ENCODE assay signal across 1 cellular context in genomic region chr1:225914391-225914790, GRCh38.
TF ChIP-seq lines count a peak whose summit lies in the region.

No MANE protein-coding gene starts in this region.

TF ChIP-seq in SK-N-SH treated with all-trans-retinoic acid at 6 μM for 48 hours, 23 proteins besides CTCF, POLR2A, EP300 and RAD21 (continued from another document):
- TF ChIP-seq CREB5 (CRISPR knock-in tag; IDR thresholded peaks at IDR 0.05; ENCODE audit: low read depth) (no peak), ARNTL (CRISPR knock-in tag; IDR thresholded peaks at IDR 0.05; ENCODE audit: borderline replicate concordance, low read depth) (no peak), ZNF8 (CRISPR knock-in tag; IDR thresholded peaks at IDR 0.05) (no peak), ZNF565 (CRISPR knock-in tag; conservative IDR thresholded peaks at IDR 0.05; ENCODE audit: low read depth) (no peak), ZNF70 (CRISPR knock-in tag; IDR thresholded peaks at IDR 0.05) (no peak), CSDC2 (CRISPR knock-in tag; IDR thresholded peaks at IDR 0.05) (no peak), ISL1 (CRISPR knock-in tag; IDR thresholded peaks at IDR 0.05) (no peak), TCF4 (CRISPR knock-in tag; IDR thresholded peaks at IDR 0.05; ENCODE audit: borderline replicate concordance) (no peak), RARB (CRISPR knock-in tag; IDR thresholded peaks at IDR 0.05) (no peak), POU6F1 (CRISPR knock-in tag; IDR thresholded peaks at IDR 0.05; ENCODE audit: borderline replicate concordance, low read depth) (no peak), ZC3H10 (CRISPR knock-in tag; IDR thresholded peaks at IDR 0.05) (no peak), ESRRG (CRISPR knock-in tag; IDR thresholded peaks at IDR 0.05) (no peak), OSR1 (CRISPR knock-in tag; IDR thresholded peaks at IDR 0.05) (no peak), PPARA (CRISPR knock-in tag; IDR thresholded peaks at IDR 0.05; ENCODE audit: borderline replicate concordance) (no peak)
- TF ChIP-seq, protein P1, sequence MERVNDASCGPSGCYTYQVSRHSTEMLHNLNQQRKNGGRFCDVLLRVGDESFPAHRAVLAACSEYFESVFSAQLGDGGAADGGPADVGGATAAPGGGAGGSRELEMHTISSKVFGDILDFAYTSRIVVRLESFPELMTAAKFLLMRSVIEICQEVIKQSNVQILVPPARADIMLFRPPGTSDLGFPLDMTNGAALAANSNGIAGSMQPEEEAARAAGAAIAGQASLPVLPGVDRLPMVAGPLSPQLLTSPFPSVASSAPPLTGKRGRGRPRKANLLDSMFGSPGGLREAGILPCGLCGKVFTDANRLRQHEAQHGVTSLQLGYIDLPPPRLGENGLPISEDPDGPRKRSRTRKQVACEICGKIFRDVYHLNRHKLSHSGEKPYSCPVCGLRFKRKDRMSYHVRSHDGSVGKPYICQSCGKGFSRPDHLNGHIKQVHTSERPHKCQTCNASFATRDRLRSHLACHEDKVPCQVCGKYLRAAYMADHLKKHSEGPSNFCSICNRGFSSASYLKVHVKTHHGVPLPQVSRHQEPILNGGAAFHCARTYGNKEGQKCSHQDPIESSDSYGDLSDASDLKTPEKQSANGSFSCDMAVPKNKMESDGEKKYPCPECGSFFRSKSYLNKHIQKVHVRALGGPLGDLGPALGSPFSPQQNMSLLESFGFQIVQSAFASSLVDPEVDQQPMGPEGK (CRISPR knock-in tag; IDR thresholded peaks at IDR 0.05; ENCODE audit: borderline replicate concordance): no peak
- TF ChIP-seq, protein P2, sequence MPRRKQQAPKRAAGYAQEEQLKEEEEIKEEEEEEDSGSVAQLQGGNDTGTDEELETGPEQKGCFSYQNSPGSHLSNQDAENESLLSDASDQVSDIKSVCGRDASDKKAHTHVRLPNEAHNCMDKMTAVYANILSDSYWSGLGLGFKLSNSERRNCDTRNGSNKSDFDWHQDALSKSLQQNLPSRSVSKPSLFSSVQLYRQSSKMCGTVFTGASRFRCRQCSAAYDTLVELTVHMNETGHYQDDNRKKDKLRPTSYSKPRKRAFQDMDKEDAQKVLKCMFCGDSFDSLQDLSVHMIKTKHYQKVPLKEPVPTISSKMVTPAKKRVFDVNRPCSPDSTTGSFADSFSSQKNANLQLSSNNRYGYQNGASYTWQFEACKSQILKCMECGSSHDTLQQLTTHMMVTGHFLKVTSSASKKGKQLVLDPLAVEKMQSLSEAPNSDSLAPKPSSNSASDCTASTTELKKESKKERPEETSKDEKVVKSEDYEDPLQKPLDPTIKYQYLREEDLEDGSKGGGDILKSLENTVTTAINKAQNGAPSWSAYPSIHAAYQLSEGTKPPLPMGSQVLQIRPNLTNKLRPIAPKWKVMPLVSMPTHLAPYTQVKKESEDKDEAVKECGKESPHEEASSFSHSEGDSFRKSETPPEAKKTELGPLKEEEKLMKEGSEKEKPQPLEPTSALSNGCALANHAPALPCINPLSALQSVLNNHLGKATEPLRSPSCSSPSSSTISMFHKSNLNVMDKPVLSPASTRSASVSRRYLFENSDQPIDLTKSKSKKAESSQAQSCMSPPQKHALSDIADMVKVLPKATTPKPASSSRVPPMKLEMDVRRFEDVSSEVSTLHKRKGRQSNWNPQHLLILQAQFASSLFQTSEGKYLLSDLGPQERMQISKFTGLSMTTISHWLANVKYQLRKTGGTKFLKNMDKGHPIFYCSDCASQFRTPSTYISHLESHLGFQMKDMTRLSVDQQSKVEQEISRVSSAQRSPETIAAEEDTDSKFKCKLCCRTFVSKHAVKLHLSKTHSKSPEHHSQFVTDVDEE (CRISPR knock-in tag; IDR thresholded peaks at IDR 0.05): no peak
